24 cellular contexts compared by ENCODE assay signal in the genomic region with DNA sequence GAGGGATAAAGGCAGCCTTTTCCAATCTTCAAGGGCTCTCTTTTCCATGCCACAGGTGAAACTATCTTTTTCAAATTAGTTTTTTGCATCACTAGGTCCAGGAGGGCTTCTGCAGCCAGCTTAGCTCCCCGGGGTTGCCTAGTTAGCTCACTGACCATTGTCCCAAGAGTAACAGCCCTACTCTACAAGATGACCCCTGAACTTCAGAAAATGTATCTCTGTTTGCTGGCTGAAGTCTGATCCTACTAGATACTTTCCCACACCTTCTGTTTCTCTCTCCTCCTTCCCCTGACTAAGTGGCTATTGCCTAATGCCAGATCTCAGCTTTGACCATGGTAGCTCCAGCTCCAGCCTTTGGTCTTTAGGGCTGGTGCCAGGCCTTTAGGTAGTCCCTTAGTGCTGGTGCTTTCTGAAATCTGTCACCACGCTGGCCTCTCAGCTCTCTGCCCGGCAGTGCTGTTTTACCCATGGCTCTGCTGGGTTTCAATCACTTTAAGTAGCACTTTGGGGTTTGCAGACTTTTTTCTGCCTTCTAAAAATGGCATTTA.
DNase-seq lines count a peak whose midpoint lies in the region; ATAC-seq, FAIRE-seq and TF ChIP-seq lines count a peak whose summit lies in the region.
"Had no signal": no experiment of that assay in that cellular context is flagged by ENCODE, and none has a peak within 500 bp of the region (broad histone marks: within the 10 kb centered on the region; RNA-seq: fewer than 3 reads in every experiment).

No MANE protein-coding gene starts in this region.

- H4K20me1 ChIP-seq in OCI-LY1 (ENCODE audit: insufficient read depth, low read length) = no peaks in the 10 kb centered on the region
- H4K20me1 ChIP-seq: BLaER1 treated with 17β-estradiol and CSF1 and Interleukin-3, amounts not matched to agents 10 nM and 100 nM had no signal

- no peaks in the 10 kb centered on the region for H3K9me2 ChIP-seq in OCI-LY1 (ENCODE audit: low read depth, low read length)

- no peak overlapping the region for H2AFZ ChIP-seq in OCI-LY1 (ENCODE audit: low read length)

- peaks cover 7% of the 10 kb centered on the region; the same call in 1 of the 2 replicates for H3F3A ChIP-seq in OCI-LY1 (ENCODE audit: insufficient read depth, low read length)

- H3K4me1 ChIP-seq in OCI-LY1 (ENCODE audit: insufficient read depth, low read length, severe bottlenecking) = peaks cover 43% of the 10 kb centered on the region
- H3K4me1 ChIP-seq: BLaER1 treated with 17β-estradiol and CSF1 and Interleukin-3, amounts not matched to agents 10 nM and 100 nM; colonic mucosa; prostate gland had no signal

- H3K36me3 ChIP-seq in OCI-LY1 (ENCODE audit: insufficient read depth, low read length) = no peaks in the 10 kb centered on the region
- H3K36me3 ChIP-seq: BLaER1 treated with 17β-estradiol and CSF1 and Interleukin-3, amounts not matched to agents 10 nM and 100 nM; colonic mucosa; prostate gland had no signal

- DNase-seq in GM18507 (ENCODE audit: extremely low spot score, insufficient read length, low read depth) = no peak
- DNase-seq in fibroblast of mammary gland (ENCODE audit: low read depth) = peak; percentile 8
- DNase-seq in renal cortical epithelial cell (ENCODE audit: low read depth) = peak; percentile 8
- DNase-seq in RCC 7860 (ENCODE audit: low spot score) = no peak
- DNase-seq: activated CD4-positive, alpha-beta T cell treated with anti-CD3 and anti-CD28 coated beads for 48 hours; activated CD8-positive, alpha-beta memory T cell treated with anti-CD3 and anti-CD28 coated beads for 24 hours; activated T-cell treated with anti-CD3 and anti-CD28 coated beads for 4 hours; colonic mucosa; effector CD4-positive, alpha-beta T cell; islet precursor cell; naive thymus-derived CD4-positive, alpha-beta T cell; NCI-H2029 treated with DMSO at 0.1 percent for 48 hours; NCI-H774; nucleus accumbens; substantia nigra had no signal

- ATAC-seq in HG03025 (IDR thresholded peaks at IDR 0.05; ENCODE audit: low FRiP score, unreplicated experiment) (no peak), HG03521 (IDR thresholded peaks at IDR 0.05; ENCODE audit: unreplicated experiment) (no peak)
- ATAC-seq: activated naive CD4-positive, alpha-beta T cell treated with anti-CD3 and anti-CD28 coated beads, Interleukin-2, amount 50 U/mL, for 72 hours; naive thymus-derived CD4-positive, alpha-beta T cell; stimulated activated effector memory CD8-positive, alpha-beta T cell treated with anti-CD3 and anti-CD28 coated beads, Interleukin-12 subunit alpha, Interleukin-12 subunit beta, amount 100 ng/mL, for 72 hours had no signal

- H3K27me3 ChIP-seq in OCI-LY1 (ENCODE audit: insufficient read depth, low read length) = no peaks in the 10 kb centered on the region
- H3K27me3 ChIP-seq: BLaER1 treated with 17β-estradiol and CSF1 and Interleukin-3, amounts not matched to agents 10 nM and 100 nM; colonic mucosa had no signal

- H3K9ac ChIP-seq in OCI-LY1 (ENCODE audit: low read length) = peak overlapping the region; percentile 17; the same call in 1 of the 2 replicates
- H3K9ac ChIP-seq: BLaER1 treated with 17β-estradiol and CSF1 and Interleukin-3, amounts not matched to agents 10 nM and 100 nM had no signal

- no peak for TF ChIP-seq CTCF in OCI-LY1 (IDR thresholded peaks at IDR 0.05; ENCODE audit: low read length)
- no peak for TF ChIP-seq CTCF in fibroblast of mammary gland (conservative IDR thresholded peaks at IDR 0.05; ENCODE audit: control insufficient read depth, insufficient read depth, low read depth, low read length)

- H3K27ac ChIP-seq in OCI-LY1 (ENCODE audit: low read depth, low read length, poor library complexity, severe bottlenecking) = peak overlapping the region; percentile 91
- H3K27ac ChIP-seq: BLaER1 treated with 17β-estradiol and CSF1 and Interleukin-3, amounts not matched to agents 10 nM and 100 nM; colonic mucosa; epithelial cell of prostate; prostate gland had no signal

- peak; percentile 35 for FAIRE-seq in GM18507 (lab: Jason Lieb, UNC)
- no peak for FAIRE-seq in RCC 7860 (lab: Jason Lieb, UNC)
- FAIRE-seq: bronchial epithelial cell had no signal

- no peaks in the 10 kb centered on the region for H3K79me2 ChIP-seq in OCI-LY1 (ENCODE audit: insufficient read depth, low read length)

- no peak overlapping the region for H3K4me2 ChIP-seq in OCI-LY1 (ENCODE audit: low read length)
- H3K4me2 ChIP-seq: BLaER1 treated with 17β-estradiol and CSF1 and Interleukin-3, amounts not matched to agents 10 nM and 100 nM had no signal

- no peak overlapping the region for H3K4me3 ChIP-seq in OCI-LY1 (ENCODE audit: low read depth, low read length, poor library complexity, severe bottlenecking)
- H3K4me3 ChIP-seq in fibroblast of mammary gland (ENCODE audit: control insufficient read depth, low read depth, low read length) = no peak overlapping the region
- H3K4me3 ChIP-seq: BLaER1 treated with 17β-estradiol and CSF1 and Interleukin-3, amounts not matched to agents 10 nM and 100 nM; colonic mucosa; prostate gland had no signal

- no peaks in the 10 kb centered on the region for H3K9me3 ChIP-seq in OCI-LY1 (ENCODE audit: low read length)
- H3K9me3 ChIP-seq: colonic mucosa, prostate gland had no signal

Comparison
In these comparisons a context has a peak if more than half of its experiments do, and no peak if none do; other contexts are left out.
1. DNase-seq: peak in fibroblast of mammary gland (single experiment) and renal cortical epithelial cell (single experiment); none in GM18507 (single experiment) and RCC 7860 (single experiment).